ENCODE assay signal across 13 cellular contexts in genomic region chr5:139446956-139447779, GRCh38. TPM values are rescaled to one million over a fixed set of nuclear protein-coding genes. Genes with fewer than 3 reads are reported as not detected.
DNase-seq lines count a peak whose midpoint lies in the region; ATAC-seq and TF ChIP-seq lines count a peak whose summit lies in the region.
"Had no signal": no experiment of that assay in that cellular context is flagged by ENCODE, and none has a peak within 500 bp of the region (broad histone marks: within the 10 kb centered on the region; RNA-seq: fewer than 3 reads in every experiment).

No MANE protein-coding gene starts in this region.

- no peak overlapping the region for H3K23ac ChIP-seq in H9 (ENCODE audit: insufficient read length, low read depth, low read length)

- no peak overlapping the region for H2BK12ac ChIP-seq in H9 (ENCODE audit: insufficient read length, low read depth, low read length)

- no peaks in the 10 kb centered on the region for H3K4me1 ChIP-seq in H9 (ENCODE audit: insufficient read depth, low read length)
- H3K4me1 ChIP-seq: pancreas had no signal

- H3K9me3 ChIP-seq in H9 (ENCODE audit: control insufficient read depth, low read depth, low read length): no peaks in the 10 kb centered on the region
- H3K9me3 ChIP-seq: pancreas had no signal

- ATAC-seq in GM19035 (IDR thresholded peaks at IDR 0.05; ENCODE audit: unreplicated experiment): peak; percentile 60
- ATAC-seq in HG03354 (IDR thresholded peaks at IDR 0.05; ENCODE audit: poor library complexity, severe bottlenecking, unreplicated experiment): peak; percentile 52
- ATAC-seq: pancreas had no signal

- H2BK120ac ChIP-seq in H9 (ENCODE audit: low read depth, low read length, poor library complexity, severe bottlenecking): no peak overlapping the region

- no peak overlapping the region for H2AFZ ChIP-seq in H9 (ENCODE audit: low read length)

- no peak overlapping the region for H3K4me3 ChIP-seq in cardiac fibroblast (replicated peaks in 1 of 2; ENCODE audit: low read depth in 2 of 2, low read length in 2 of 2)
- H3K4me3 ChIP-seq: pancreas had no signal

- no peak overlapping the region for H2BK5ac ChIP-seq in H9 (ENCODE audit: insufficient read length, low read length)

- H3K18ac ChIP-seq in H9 (ENCODE audit: insufficient read length, low read depth, low read length): no peak overlapping the region

- H4K20me1 ChIP-seq in H9 (ENCODE audit: control insufficient read depth, insufficient read depth, insufficient read length): no peaks in the 10 kb centered on the region

- DNase-seq in ELR (ENCODE audit: low read depth): peak; percentile 19
- peak; percentile 42 to 48 for DNase-seq in cardiac fibroblast (ENCODE audit: low read depth in 2 of 2)
- DNase-seq in H9: no peak
- no peak for DNase-seq in cerebellar cortex (ENCODE audit: low spot score)
- DNase-seq in type B pancreatic cell (ENCODE audit: extremely low spot score, unreplicated experiment): no peak
- no peak for DNase-seq in HuH-7.5 (ENCODE audit: low spot score)
- DNase-seq: DND-41; hypothalamus; NCI-H2081 treated with DMSO at 0.1 percent for 48 hours; pancreas; stimulated activated CD8-positive, alpha-beta memory T cell treated with anti-CD3 and anti-CD28 coated beads, Interleukin-4, amount 100 ng/mL, for 48 hours had no signal

- H3K14ac ChIP-seq in H9 (ENCODE audit: insufficient read depth, low read length): no peak overlapping the region

- H3K4me3 Mint-ChIP-seq in H9: no peak overlapping the region
- H3K4me3 Mint-ChIP-seq in type B pancreatic cell: no peak overlapping the region

- no peaks in the 10 kb centered on the region; the same call in none of the 2 replicates for H3K27me3 Mint-ChIP-seq in H9 (ENCODE audit: low read depth)
- H3K27me3 Mint-ChIP-seq in type B pancreatic cell: peaks cover 10% of the 10 kb centered on the region

- peaks cover 9 to 14% of the 10 kb centered on the region in 2 experiments for H3K4me1 Mint-ChIP-seq in H9
- peaks cover 7% of the 10 kb centered on the region for H3K4me1 Mint-ChIP-seq in type B pancreatic cell (ENCODE audit: unreplicated experiment)

- H2BK15ac ChIP-seq in H9 (ENCODE audit: low read depth, low read length): no peak overlapping the region

- H3K4ac ChIP-seq in H9 (ENCODE audit: low read depth, low read length): no peak overlapping the region

- H3K27ac Mint-ChIP-seq in H9 (no peak overlapping the region), type B pancreatic cell (no peak overlapping the region)

- no peaks in the 10 kb centered on the region for H3K36me3 Mint-ChIP-seq in H9 (ENCODE audit: insufficient read depth in 1 of 3, low read depth in 3 of 3)
- H3K36me3 Mint-ChIP-seq in type B pancreatic cell: no peaks in the 10 kb centered on the region

- no peak overlapping the region for H3K56ac ChIP-seq in H9 (ENCODE audit: insufficient read length, low read depth, low read length)

- no peaks in the 10 kb centered on the region for H3K27me3 ChIP-seq in H9 (ENCODE audit: insufficient read depth, low read length)
- H3K27me3 ChIP-seq: pancreas had no signal

- no peak overlapping the region for H3T11ph ChIP-seq in H9 (ENCODE audit: low read length)

- H3K27ac ChIP-seq in H9 (ENCODE audit: insufficient read length, low read depth, low read length): no peak overlapping the region
- H3K27ac ChIP-seq: pancreas had no signal

- H2AK5ac ChIP-seq in H9 (ENCODE audit: insufficient read length, low read length): no peak overlapping the region

- WGBS in H9 (ENCODE audit: extremely low coverage, insufficient read length, low lambda C conversion rate): no CpG with 5 or more reads among the region's 5 CpGs

- H3K23me2 ChIP-seq in H9 (ENCODE audit: insufficient read length, low read depth, low read length, poor library complexity, severe bottlenecking): no peaks in the 10 kb centered on the region

- TF ChIP-seq CTCF in cardiac fibroblast (IDR thresholded peaks at IDR 0.05; ENCODE audit: low read depth, low read length): no peak
- no peak for TF ChIP-seq CTCF in H9 (conservative IDR thresholded peaks at IDR 0.05)
- TF ChIP-seq CTCF in type B pancreatic cell (conservative IDR thresholded peaks at IDR 0.05): no peak

- no peak overlapping the region for H4K5ac ChIP-seq in H9 (ENCODE audit: insufficient read length, low read depth, low read length)

- H4K8ac ChIP-seq in H9 (replicated peaks; ENCODE audit: insufficient read length, low read depth, low read length): no peak overlapping the region

- no peaks in the 10 kb centered on the region for H3K79me1 ChIP-seq in H9 (ENCODE audit: insufficient read depth, low read depth, low read length, poor library complexity, severe bottlenecking)

- no peak overlapping the region for H4K91ac ChIP-seq in H9 (ENCODE audit: insufficient read length, low read depth, low read length)

- H3K9me3 Mint-ChIP-seq in H9 (no peaks in the 10 kb centered on the region), type B pancreatic cell (no peaks in the 10 kb centered on the region)

- no peak overlapping the region for H2BK20ac ChIP-seq in H9 (ENCODE audit: low read depth, low read length, poor library complexity, severe bottlenecking)

- H3K4me2 ChIP-seq in H9 (ENCODE audit: insufficient read depth, insufficient read length, low read length): no peak overlapping the region

- no peak overlapping the region for H3K9ac ChIP-seq in H9 (ENCODE audit: extremely low read depth, insufficient read length, low read length)

- H3K79me2 ChIP-seq in H9 (ENCODE audit: insufficient read depth, low read length): no peaks in the 10 kb centered on the region

RNA-seq across cellular contexts. Expression of gene DNAJC18, which starts 7.8 kb away (rescaled TPM):
- 25.4 and 26.5 TPM in 2 replicates for total RNA-seq in H9 (2021)
- 9.4 and 25.8 TPM in 2 replicates for total RNA-seq in type B pancreatic cell (ENCODE audit: low replicate concordance)

RNA-seq across cellular contexts. Expression of gene ECSCR, which starts 15.4 kb away (rescaled TPM):
- 1.6 and 1.9 TPM in 2 replicates for total RNA-seq in H9 (2021)
- not detected in 2 replicates for total RNA-seq in type B pancreatic cell (ENCODE audit: low replicate concordance)

RNA-seq across cellular contexts. Expression of gene SMIM33, which starts 23.6 kb away (rescaled TPM):
- not detected in 2 replicates for total RNA-seq in H9 (2021)
- not detected in 2 replicates for total RNA-seq in type B pancreatic cell (ENCODE audit: low replicate concordance)
- total RNA-seq: pancreas had no signal

RNA-seq across cellular contexts. Expression of gene STING1, which starts 35.4 kb away (rescaled TPM):
- total RNA-seq in H9 (2021): 0.26 and 0.48 TPM in 2 replicates
- total RNA-seq in type B pancreatic cell (ENCODE audit: low replicate concordance): 4.1 and 7.7 TPM in 2 replicates

RNA-seq across cellular contexts. Expression of gene SPATA24, which starts 43.3 kb away (rescaled TPM):
- total RNA-seq in H9 (2021) (12.9 and 13.0 TPM in 2 replicates), type B pancreatic cell (ENCODE audit: low replicate concordance) (4.9 and 7.1 TPM in 2 replicates)

Comparison
In these comparisons a context has a peak if more than half of its experiments do, and no peak if none do; other contexts are left out.
1. DNase-seq: peak in ELR (single experiment) and cardiac fibroblast (2 of 2); none in H9 (single experiment), cerebellar cortex (single experiment), type B pancreatic cell (single experiment) and HuH-7.5 (single experiment).